ENCODE assay signal across 8 cellular contexts in the genomic region with DNA sequence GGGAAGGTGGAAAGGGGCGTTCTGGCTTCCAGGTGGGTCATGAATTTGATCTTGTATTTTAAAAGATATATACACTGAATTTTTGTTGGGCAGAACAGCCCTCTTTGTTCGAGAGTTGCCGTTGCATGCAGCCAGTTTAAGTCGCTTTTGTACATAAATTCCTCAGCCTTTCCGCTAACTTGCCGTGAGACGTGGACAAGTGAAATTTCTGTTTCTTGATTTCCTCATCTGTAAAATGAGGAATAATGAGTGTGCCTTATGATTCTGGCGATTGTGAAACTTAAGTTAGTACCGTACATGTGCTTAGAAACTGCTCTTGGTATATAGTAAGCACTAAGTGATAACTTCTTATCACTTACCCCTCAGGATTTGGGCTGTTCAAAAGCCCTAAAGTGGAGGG. TPM values are rescaled to one million over a fixed set of nuclear protein-coding genes. Genes with fewer than 3 reads are reported as not detected.
DNase-seq lines count a peak whose midpoint lies in the region; ATAC-seq and TF ChIP-seq lines count a peak whose summit lies in the region.

No MANE protein-coding gene starts in this region.

- H3K36me3 Mint-ChIP-seq in CD4-positive, alpha-beta T cell (ENCODE audit: low read depth): peaks cover 32% of the 10 kb centered on the region

- no peaks in the 10 kb centered on the region for H3K27me3 ChIP-seq in CD4-positive, alpha-beta T cell (ENCODE audit: control insufficient read depth, insufficient read depth, low read length)
- H3K27me3 ChIP-seq in adipocyte (replicated peaks; ENCODE audit: control insufficient read depth, insufficient read depth, low read length) (no peaks in the 10 kb centered on the region), kidney epithelial cell (ENCODE audit: control insufficient read depth, insufficient read depth, low read length) (no peaks in the 10 kb centered on the region), thymus (ENCODE audit: control insufficient read depth, insufficient read depth) (no peaks in the 10 kb centered on the region)

- peak overlapping the region; percentile 80 for H3K27ac Mint-ChIP-seq in CD4-positive, alpha-beta T cell

- no peaks in the 10 kb centered on the region for H3K27me3 Mint-ChIP-seq in CD4-positive, alpha-beta T cell

- H3K36me3 ChIP-seq in adipocyte (ENCODE audit: control insufficient read depth, insufficient read depth, low read length, severe bottlenecking): peaks cover 18% of the 10 kb centered on the region
- no peaks in the 10 kb centered on the region for H3K36me3 ChIP-seq in kidney epithelial cell (ENCODE audit: control insufficient read depth, insufficient read depth, low read length)
- H3K36me3 ChIP-seq in thymus (ENCODE audit: control insufficient read depth, insufficient read depth): no peaks in the 10 kb centered on the region

- H3K9ac ChIP-seq in adipocyte (ENCODE audit: low read length): peak overlapping the region; percentile 95

- CTCF ChIA-PET in CD4-positive, alpha-beta T cell (lab: Charles Lee): interaction anchor here (0.7 kb wide), 1 partner anchor 86 kb away, joined by 3 read pairs; a partner anchor contains a TSS

- H3K4me3 ChIP-seq in adipocyte (ENCODE audit: low read length): peak overlapping the region; percentile 92
- H3K4me3 ChIP-seq in kidney epithelial cell (ENCODE audit: low read depth, low read length): peak overlapping the region; percentile 98
- H3K4me3 ChIP-seq in thymus (ENCODE audit: low read length): peak overlapping the region; percentile 95

- no peak overlapping the region for H3K27ac ChIP-seq in CD4-positive, alpha-beta T cell (ENCODE audit: low read depth, low read length)
- peak overlapping the region; percentile 88 for H3K27ac ChIP-seq in thymus (ENCODE audit: low read depth)

- POLR2A ChIA-PET in CD4-positive, alpha-beta T cell (lab: Charles Lee): interaction anchor here (2.5 to 2.9 kb wide), 2 partner anchors 45 to 85 kb away, joined by 21 to 32 read pairs; a partner anchor contains a TSS

- TF ChIP-seq CTCF in CD4-positive, alpha-beta T cell (IDR thresholded peaks at IDR 0.05): no peak
- no peak for TF ChIP-seq CTCF in kidney epithelial cell (IDR thresholded peaks at IDR 0.05; ENCODE audit: insufficient read depth, low read length, poor library complexity, severe bottlenecking)
- TF ChIP-seq CTCF in GM20000 (IDR thresholded peaks at IDR 0.05; ENCODE audit: extremely low read depth, missing control alignments): no peak

- intact Hi-C loops in CD4-positive, alpha-beta T cell (cut with DNase I, micrococcal nuclease): loop anchor here (2.0 to 10.0 kb wide), 4 partner anchors 250 to 390 kb away; a partner anchor contains a TSS

- no peaks in the 10 kb centered on the region for H3K9me3 ChIP-seq in CD4-positive, alpha-beta T cell (ENCODE audit: control insufficient read depth, low read length)
- H3K9me3 ChIP-seq in adipocyte (ENCODE audit: control insufficient read depth, low read length) (no peaks in the 10 kb centered on the region), thymus (ENCODE audit: control insufficient read depth) (no peaks in the 10 kb centered on the region)

- no peak for ATAC-seq in CD4-positive, alpha-beta T cell (ENCODE audit: poor library complexity)

- DNase-seq in CD4-positive, alpha-beta T cell: no peak
- DNase-seq in Kasumi-1 (lab: John Stamatoyannopoulos, UW) (peak; percentile 66 to 67), adipocyte (ENCODE audit: low read depth) (peak; percentile 81), kidney epithelial cell (ENCODE audit: low read depth) (no peak), GM20000 (ENCODE audit: low spot score) (no peak), cerebellar nuclear complex (lab: John Stamatoyannopoulos, UW) (no peak)
- no peak for DNase-seq in central memory CD4-positive, alpha-beta T cell

- no peaks in the 10 kb centered on the region for H3K9me3 Mint-ChIP-seq in CD4-positive, alpha-beta T cell

- peaks cover 27% of the 10 kb centered on the region for H3K4me1 ChIP-seq in adipocyte (ENCODE audit: control insufficient read depth, insufficient read depth, low read length)
- H3K4me1 ChIP-seq in thymus (ENCODE audit: control insufficient read depth, insufficient read depth, low read length): peaks cover 12% of the 10 kb centered on the region

- peak overlapping the region; percentile 95 for H3K4me3 Mint-ChIP-seq in CD4-positive, alpha-beta T cell

- H3K4me1 Mint-ChIP-seq in CD4-positive, alpha-beta T cell (ENCODE audit: low read depth): peaks cover 67% of the 10 kb centered on the region

- WGBS in thymus: 42% methylated on average over 9 of the region's 9 CpGs

RNA-seq across cellular contexts. Expression of a gene that starts 1.3 kb away (rescaled TPM):
- 1 to 10 TPM; 6.9 to 8.0 TPM for total RNA-seq in CD4-positive, alpha-beta T cell
- total RNA-seq in kidney epithelial cell: 17.1 and 18.1 TPM in 2 replicates
- 4.1 TPM for polyA plus RNA-seq in thymus

Comparison
In these comparisons a context has a peak if more than half of its experiments do, and no peak if none do; other contexts are left out.
1. DNase-seq: peak in Kasumi-1 (2 of 2) and adipocyte (single experiment); none in CD4-positive, alpha-beta T cell (0 of 10), kidney epithelial cell (single experiment), GM20000 (single experiment), central memory CD4-positive, alpha-beta T cell (single experiment) and cerebellar nuclear complex (0 of 2).
2. Peak in every context shown above with its lines, with median percentiles within 50 percentile points of each other: H3K4me3 ChIP-seq.